19 cellular contexts compared by ENCODE assay signal in the genomic region with DNA sequence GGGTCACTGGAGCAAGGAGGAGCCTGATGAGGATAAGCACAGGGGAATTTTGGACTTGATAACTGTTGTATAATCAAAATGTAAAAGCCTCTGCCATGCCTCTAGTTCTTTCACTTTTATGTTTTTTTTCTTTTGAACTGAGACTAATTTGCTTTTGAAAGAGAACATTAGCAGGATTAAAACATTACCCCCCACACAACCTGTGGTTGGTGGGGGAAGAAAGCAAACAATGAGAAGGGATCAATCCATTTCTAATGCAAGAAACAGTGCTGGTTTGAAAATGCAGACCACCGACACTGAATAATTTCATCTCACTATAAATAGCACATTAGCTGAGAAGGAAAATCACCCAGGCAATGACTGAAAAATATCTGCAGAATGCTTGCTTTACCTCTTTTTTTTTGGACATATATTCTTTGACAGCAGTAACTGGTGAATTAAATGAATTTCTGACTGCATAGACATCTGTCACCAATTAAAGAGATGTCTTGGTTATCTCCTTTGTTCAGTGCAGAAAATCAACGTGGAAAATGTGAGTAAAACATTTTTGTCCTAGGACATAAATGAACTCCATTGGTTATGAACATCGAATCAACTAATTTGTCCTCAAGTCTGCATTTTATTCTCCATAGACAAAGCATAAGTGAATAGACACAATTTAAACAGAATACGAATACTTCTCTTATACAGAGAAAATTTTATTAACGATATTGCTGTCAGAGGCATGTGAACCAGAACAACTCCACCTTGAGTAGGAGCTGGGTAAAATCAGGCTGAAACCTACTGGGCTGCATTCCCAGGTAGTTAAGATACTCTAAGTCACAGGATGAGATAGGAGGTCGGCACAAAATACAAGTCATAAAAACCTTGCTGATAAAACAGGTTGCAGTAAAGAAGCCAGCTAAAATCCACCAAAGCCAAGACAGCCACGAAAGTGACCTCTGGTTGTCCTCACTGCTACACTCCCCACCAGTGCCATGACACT. TPM values are rescaled to one million over a fixed set of nuclear protein-coding genes. Genes with fewer than 3 reads are reported as not detected.
DNase-seq lines count a peak whose midpoint lies in the region; ATAC-seq, FAIRE-seq and TF ChIP-seq lines count a peak whose summit lies in the region.
"Had no signal": no experiment of that assay in that cellular context is flagged by ENCODE, and none has a peak within 500 bp of the region (broad histone marks: within the 10 kb centered on the region; RNA-seq: fewer than 3 reads in every experiment).

No MANE protein-coding gene starts in this region.

- H3K4me3 ChIP-seq in HUES6 (ENCODE audit: low read depth, low read length) (peak overlapping the region; percentile 4), K562 (no peak overlapping the region), keratinocyte (ENCODE audit: control insufficient read depth in 2 of 3, extremely low read depth in 1 of 3, insufficient read depth in 2 of 3, low read depth in 1 of 3, low read length in 3 of 3) (no peak overlapping the region)
- H3K4me3 ChIP-seq: cardiac muscle cell, smooth muscle cell had no signal

- ATAC-seq in K562 (peak; percentile 60), GM21723 (IDR thresholded peaks at IDR 0.05; ENCODE audit: unreplicated experiment) (no peak)
- ATAC-seq: stimulated activated effector memory CD8-positive, alpha-beta T cell treated with anti-CD3 and anti-CD28 coated beads, Interleukin-12 subunit alpha, Interleukin-12 subunit beta, amount 100 ng/mL, for 72 hours had no signal

- H3K9ac ChIP-seq in HUES6 (ENCODE audit: low read length) (no peak overlapping the region), K562 (ENCODE audit: insufficient read depth in 1 of 2, low read depth in 2 of 2, low read length in 2 of 2) (no peak overlapping the region), keratinocyte (ENCODE audit: control insufficient read depth, extremely low read depth, insufficient read depth, low read length) (no peak overlapping the region)

- H3K36me3 ChIP-seq in HUES6 (ENCODE audit: control insufficient read depth, insufficient read depth, low read length) (no peaks in the 10 kb centered on the region), K562 (ENCODE audit: control insufficient read depth, insufficient read depth, low read length) (no peaks in the 10 kb centered on the region), keratinocyte (ENCODE audit: control insufficient read depth in 2 of 2, extremely low read depth in 1 of 2, insufficient read depth in 2 of 2, low read length in 2 of 2) (no peaks in the 10 kb centered on the region)
- H3K36me3 ChIP-seq: cardiac muscle cell had no signal

- BruUV-seq in K562 (replicated peaks; lab: Mats Ljungman, UMichigan): no TSS peak

- no peak for TF ChIP-seq EP300 in K562 (IDR thresholded peaks at IDR 0.05; ENCODE audit: low read length)

- dilution Hi-C loops in keratinocyte (cut with MboI; ENCODE audit: extremely low pct_ligation_motif_present, low sequenced_read_pairs): no loop called here

- peaks cover 29% of the 10 kb centered on the region for H3K4me1 ChIP-seq in HUES6 (ENCODE audit: control insufficient read depth, insufficient read depth, low read length)
- peaks cover under 1 to 5% of the 10 kb centered on the region in 2 experiments; a peak in 2 of 5 replicates for H3K4me1 ChIP-seq in K562 (replicated peaks in 1 of 2; ENCODE audit: control insufficient read depth in 2 of 2, insufficient read depth in 2 of 2, low read length in 2 of 2)
- peaks cover 14% of the 10 kb centered on the region for H3K4me1 ChIP-seq in keratinocyte (ENCODE audit: control insufficient read depth, extremely low read depth, insufficient read depth, low read length)

- POLR2A ChIA-PET in K562 (lab: Yijun Ruan, JAX): interaction anchor here (0.9 kb wide), 1 partner anchor 11 kb away, joined by 5 read pairs; no protein-coding TSS in a partner anchor

- FAIRE-seq in K562 (lab: Jason Lieb, UNC): peak; percentile 6
- FAIRE-seq in keratinocyte (lab: Jason Lieb, UNC): no peak
- no peak for FAIRE-seq in urothelium cell line (lab: Jason Lieb, UNC)
- FAIRE-seq: islet of Langerhans had no signal

- H3K4me2 ChIP-seq in K562 (ENCODE audit: insufficient read depth, low read length) (no peak overlapping the region; the same call in 1 of the 2 replicates), keratinocyte (ENCODE audit: control insufficient read depth, extremely low read depth, insufficient read depth, low read depth, low read length) (no peak overlapping the region)
- H3K4me2 ChIP-seq: smooth muscle cell had no signal

- intact Hi-C loops in K562 (cut with micrococcal nuclease): no loop called here
- intact Hi-C loops in posterior cingulate gyrus (cut with DNase I): no loop called here

- 0 out of 2 replicates have a peak overlapping the region, but pooled peaks have one; percentile 55 for H2AFZ ChIP-seq in K562 (ENCODE audit: low read depth, low read length)
- peak overlapping the region; percentile 3 for H2AFZ ChIP-seq in keratinocyte (ENCODE audit: control insufficient read depth, low read length)

- H3K27me3 ChIP-seq in HUES6 (ENCODE audit: control insufficient read depth, insufficient read depth, low read length) (no peaks in the 10 kb centered on the region), K562 (ENCODE audit: control insufficient read depth in 2 of 2, insufficient read depth in 2 of 2, low read length in 2 of 2) (no peaks in the 10 kb centered on the region), keratinocyte (ENCODE audit: control insufficient read depth, extremely low read depth, insufficient read depth, low read length) (no peaks in the 10 kb centered on the region)
- H3K27me3 ChIP-seq: cardiac muscle cell had no signal

- no peak for TF ChIP-seq RAD21 in K562 (CRISPR knock-in tag; conservative IDR thresholded peaks at IDR 0.05 in 1 of 2, IDR thresholded peaks at IDR 0.05 in 1 of 2)

- CTCF ChIA-PET in K562 (lab: Yijun Ruan, JAX; ENCODE audit: low intra/inter-chr PET ratio): no interaction called here

- TF ChIP-seq CTCF in K562 (IDR thresholded peaks at IDR 0.05 in 2 of 3, conservative IDR thresholded peaks at IDR 0.05 in 1 of 3; ENCODE audit: insufficient read depth in 2 of 3, low read depth in 1 of 3, low read length in 3 of 3) (no peak), keratinocyte (optimal IDR thresholded peaks at IDR 0.05 in 1 of 3, IDR thresholded peaks at IDR 0.05 in 1 of 3, conservative IDR thresholded peaks at IDR 0.05 in 1 of 3; ENCODE audit: extremely low read depth in 1 of 3, insufficient read depth in 2 of 3, low read length in 3 of 3) (no peak)

- in situ Hi-C loops in K562 (cut with MboI): no loop called here

- TF ChIP-seq POLR2A in K562 (conservative IDR thresholded peaks at IDR 0.05): no peak

- H3K79me2 ChIP-seq in K562 (ENCODE audit: control insufficient read depth, insufficient read depth, low read length) (no peaks in the 10 kb centered on the region), keratinocyte (ENCODE audit: control insufficient read depth, insufficient read depth, low read length) (no peaks in the 10 kb centered on the region)

- H3K9me3 ChIP-seq in HUES6 (ENCODE audit: control insufficient read depth, insufficient read depth, low read depth, low read length) (peaks cover 6% of the 10 kb centered on the region; the same call in 1 of the 2 replicates), K562 (replicated peaks; ENCODE audit: control insufficient read depth, insufficient read depth, low read depth, low read length) (no peaks in the 10 kb centered on the region), keratinocyte (ENCODE audit: control insufficient read depth, low read depth, low read length) (peaks cover 5% of the 10 kb centered on the region)

- no peaks in the 10 kb centered on the region for H4K20me1 ChIP-seq in K562 (replicated peaks; ENCODE audit: control insufficient read depth, insufficient read depth, low read length)
- no peaks in the 10 kb centered on the region for H4K20me1 ChIP-seq in keratinocyte (ENCODE audit: control insufficient read depth, extremely low read depth, insufficient read depth, low read length)

- no peak overlapping the region for H3K27ac ChIP-seq in HUES6 (ENCODE audit: low read depth, low read length)
- no peak overlapping the region for H3K27ac ChIP-seq in K562 (ENCODE audit: extremely low read depth, low read depth, low read length)
- H3K27ac ChIP-seq in keratinocyte (ENCODE audit: control insufficient read depth, insufficient read depth, low read length): no peak overlapping the region
- H3K27ac ChIP-seq: cardiac muscle cell had no signal

- 20% methylated on average over 7 of the region's 7 CpGs for WGBS in K562 (ENCODE audit: insufficient coverage, low coverage, missing lambda C conversion rate)

- DNase-seq in A172 (ENCODE audit: low spot score) (peak; percentile 3), K562 (ENCODE audit: extremely low read depth in 1 of 4, low spot score in 3 of 4) (peak in 1 of 4 experiments; percentile 43), keratinocyte (ENCODE audit: low read depth, low spot score) (no peak), posterior cingulate gyrus (no peak), urothelium cell line (ENCODE audit: low spot score) (no peak)
- no peak for DNase-seq in activated naive CD4-positive, alpha-beta T cell treated with Interleukin-2 at 50 U/mL for 16 hours
- DNase-seq: activated CD4-positive, alpha-beta T cell treated with anti-CD3 and anti-CD28 coated beads, Interleukin-2, amount 10 ng/mL, durations not matched to agents 24 days and 14 days; effector memory CD4-positive, alpha-beta T cell; GOT3; NCI-H2081; NCI-H82; SHP77 had no signal

- H3K9me1 ChIP-seq in K562 (ENCODE audit: control insufficient read depth, insufficient read depth, low read length) (no peaks in the 10 kb centered on the region), keratinocyte (ENCODE audit: control insufficient read depth, extremely low read depth, insufficient read depth, low read length) (no peaks in the 10 kb centered on the region)

RNA-seq across cellular contexts. Expression of a gene that starts 48.8 kb away (rescaled TPM):
- total RNA-seq in A172 (2014; rRNA removed; shearing (Covaris generic)): 0.26 and 0.46 TPM in 2 replicates
- not detected in 2 replicates for total RNA-seq in K562 (2011; cell fraction: chromatin; rRNA removed; ENCODE audit: low replicate concordance)
- 0.13 TPM in 1 of 2 replicates, not detected in the other for total RNA-seq in K562 (2011; cell fraction: nucleolus; rRNA removed)
- not detected in 2 replicates for total RNA-seq in K562 (2011; cell fraction: nucleoplasm; rRNA removed)
- not detected in 2 replicates for total RNA-seq in K562 (2014; rRNA removed)
- not detected in 2 replicates for total RNA-seq in K562 (2014; rRNA removed; fragmentation: Illumina TruSeq; extraction: Trizol)
- total RNA-seq in K562 (2015; rRNA removed; fragmentation: Illumina TruSeq; extraction: Trizol): 0.04 TPM in 1 of 2 replicates, not detected in the other
- total RNA-seq in K562 (2021): not detected in 2 replicates
- polyA plus RNA-seq in K562 (2011; rRNA removed): not detected in 2 replicates
- not detected in 2 replicates for polyA plus RNA-seq in K562 (2011; cell fraction: cytosol; rRNA removed)
- not detected in 2 replicates for polyA plus RNA-seq in K562 (2011; cell fraction: nucleus; rRNA removed)
- polyA plus RNA-seq in K562 (2012): 0.01 TPM in 1 of 2 replicates, not detected in the other
- not detected in 2 replicates for polyA plus RNA-seq in K562 (2014; fragmentation: Illumina TruSeq; extraction: Trizol)
- not detected for polyA plus RNA-seq in K562 (2014; fragmentation: Nextera tagmentation; extraction: Ambion mirVana)
- polyA plus RNA-seq in K562 (2014; rRNA removed): 0.03 TPM in 1 of 2 replicates, not detected in the other
- not detected in 2 replicates for polyA minus RNA-seq in K562 (2011; rRNA and poly(A)+ RNA removed)
- polyA minus RNA-seq in K562 (2011; cell fraction: cytosol; rRNA and poly(A)+ RNA removed): not detected in 2 replicates
- polyA minus RNA-seq in K562 (2011; cell fraction: nucleus; rRNA and poly(A)+ RNA removed): not detected in 2 replicates
- polyA plus RNA-seq in keratinocyte: 0.03 TPM in 1 of 3 replicates, not detected in the others
- polyA plus RNA-seq in keratinocyte (2011; ENCODE audit: low read depth): 0.19 TPM
- 0.02 TPM in 1 of 2 replicates, not detected in the other for polyA plus RNA-seq in keratinocyte (2011; cell fraction: cytosol; rRNA removed)
- polyA plus RNA-seq in keratinocyte (2011; cell fraction: nucleus; rRNA removed): not detected in 2 replicates
- not detected in 2 replicates for polyA plus RNA-seq in keratinocyte (2012; ENCODE audit: low replicate concordance)
- not detected in 3 replicates for polyA minus RNA-seq in keratinocyte
- not detected for polyA minus RNA-seq in keratinocyte (2011; cell fraction: cytosol; rRNA and poly(A)+ RNA removed)
- not detected in 2 replicates for polyA minus RNA-seq in keratinocyte (2011; cell fraction: nucleus; rRNA and poly(A)+ RNA removed)
- total RNA-seq: activated CD4-positive, alpha-beta T cell treated with anti-CD3 and anti-CD28 coated beads, Interleukin-2, amount 10 ng/mL, durations not matched to agents 24 days and 14 days; MCF 10A; smooth muscle cell had no signal
